ENCODE assay signal across 12 cellular contexts in the genomic region with DNA sequence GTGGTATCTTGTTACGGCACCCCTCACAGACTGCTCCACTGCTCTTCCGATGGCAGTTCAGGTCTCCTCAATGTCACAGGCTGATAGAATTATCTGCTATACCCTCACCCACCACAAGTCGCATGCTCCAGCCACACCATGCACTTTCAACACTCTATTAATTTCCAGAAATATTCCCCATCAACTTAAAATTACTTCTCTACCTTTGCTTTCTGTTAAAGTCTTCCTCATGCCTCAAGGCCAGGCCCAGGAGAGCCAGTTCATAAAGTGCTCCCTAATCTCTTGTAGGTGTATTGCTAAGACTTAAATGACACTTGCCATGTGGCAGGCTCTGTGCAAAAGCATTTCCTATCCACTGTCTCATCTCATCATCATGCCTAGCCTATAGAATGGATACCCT.
DNase-seq lines count a peak whose midpoint lies in the region; ATAC-seq and TF ChIP-seq lines count a peak whose summit lies in the region.
"Had no signal": no experiment of that assay in that cellular context is flagged by ENCODE, and none has a peak within 500 bp of the region (broad histone marks: within the 10 kb centered on the region; RNA-seq: fewer than 3 reads in every experiment).

No MANE protein-coding gene starts in this region.

- intact Hi-C loops in Panc1 (cut with micrococcal nuclease; ENCODE audit: unreplicated experiment), result no loop called here

- ATAC-seq in GM18502 (IDR thresholded peaks at IDR 0.05; ENCODE audit: poor library complexity, unreplicated experiment) (peak; percentile 78), HG02798 (IDR thresholded peaks at IDR 0.05; ENCODE audit: poor library complexity, unreplicated experiment) (peak; percentile 55), Panc1 (peak; percentile 73)
- ATAC-seq: lower lobe of right lung had no signal

- no peak overlapping the region for H3K56ac ChIP-seq in mesendoderm (ENCODE audit: low read length)

- H3K27me3 ChIP-seq in Panc1 (ENCODE audit: control insufficient read depth, insufficient read depth, low read length) (no peaks in the 10 kb centered on the region), mesendoderm (ENCODE audit: insufficient read depth, low read length, poor library complexity) (no peaks in the 10 kb centered on the region)

- peak; percentile 34 for TF ChIP-seq CTCF in Panc1 (IDR thresholded peaks at IDR 0.05)

- no peaks in the 10 kb centered on the region for H3K9me3 ChIP-seq in Panc1 (ENCODE audit: control insufficient read depth, insufficient read depth, low read depth, low read length)
- H3K9me3 ChIP-seq: lower lobe of right lung, thoracic aorta had no signal

- no TSS peak for BruUV-seq in Panc1 (replicated peaks; lab: Mats Ljungman, UMichigan)

- no peak overlapping the region for H2BK15ac ChIP-seq in mesendoderm (replicated peaks; ENCODE audit: low read depth)

- H2AK5ac ChIP-seq in mesendoderm (ENCODE audit: low read length), result no peak overlapping the region

- no peak overlapping the region for H4K8ac ChIP-seq in mesendoderm (ENCODE audit: low read depth, low read length)

- no peak overlapping the region for H4K5ac ChIP-seq in mesendoderm (ENCODE audit: low read length)

- H3K18ac ChIP-seq in mesendoderm (ENCODE audit: low read length), result no peak overlapping the region

- H3K4me2 ChIP-seq in mesendoderm (ENCODE audit: low read length), result no peak overlapping the region

- no peak for DNase-seq in Panc1 (ENCODE audit: low read depth, low spot score)
- peak; percentile 27 for DNase-seq in mesendoderm
- no peak for DNase-seq in LoVo (ENCODE audit: low spot score)
- no peak for DNase-seq in NCI-H146 (lab: John Stamatoyannopoulos, UW)
- DNase-seq in central memory CD4-positive, alpha-beta T cell, result no peak
- DNase-seq: activated gamma-delta T cell, lower lobe of right lung, NCI-H2029, posterior cingulate gyrus had no signal

- H3K4me3 ChIP-seq in Panc1 (ENCODE audit: low read depth in 2 of 2, low read length in 2 of 2) (no peak overlapping the region), mesendoderm (ENCODE audit: low read length) (no peak overlapping the region)
- H3K4me3 ChIP-seq: lower lobe of right lung, thoracic aorta had no signal

- CTCF ChIA-PET in Panc1 (lab: Charles Lee), result no interaction called here

- H3K4me1 ChIP-seq in Panc1 (ENCODE audit: control insufficient read depth, insufficient read depth, low read length) (0 out of 2 replicates have a peak, but pooled peaks cover 3% of the 10 kb centered on the region), mesendoderm (ENCODE audit: control insufficient read depth, low read depth, low read length) (no peaks in the 10 kb centered on the region)

- in situ Hi-C loops in Panc1 (cut with HindIII; ENCODE audit: low pct_unique_long_range_greater_than_20kb, low sequenced_read_pairs), result no loop called here

- no peak overlapping the region; the same call in 1 of the 2 replicates for H3K27ac ChIP-seq in Panc1 (ENCODE audit: low read length)
- H3K27ac ChIP-seq in mesendoderm (ENCODE audit: low read depth, low read length), result no peak overlapping the region
- H3K27ac ChIP-seq: lower lobe of right lung, thoracic aorta had no signal

- H3K79me1 ChIP-seq in mesendoderm (ENCODE audit: low read length), result no peaks in the 10 kb centered on the region

- WGBS in mesendoderm (ENCODE audit: extremely low coverage, insufficient coverage, low lambda C conversion rate), result no CpG with 5 or more reads among the region's 3 CpGs

- no peak overlapping the region for H3K23ac ChIP-seq in mesendoderm (ENCODE audit: low read length)

- H2BK120ac ChIP-seq in mesendoderm (ENCODE audit: low read depth, low read length), result no peak overlapping the region

- no peak overlapping the region for H3K4ac ChIP-seq in mesendoderm (ENCODE audit: low read depth, low read length)

- POLR2A ChIA-PET in Panc1 (lab: Charles Lee), result no interaction called here

- H3K79me2 ChIP-seq in mesendoderm (ENCODE audit: control insufficient read depth, insufficient read depth, low read length), result no peaks in the 10 kb centered on the region

- H2BK5ac ChIP-seq in mesendoderm (ENCODE audit: low read length), result no peak overlapping the region

- H3K9ac ChIP-seq in mesendoderm (ENCODE audit: low read length), result no peak overlapping the region

- no peaks in the 10 kb centered on the region for H3K36me3 ChIP-seq in Panc1 (ENCODE audit: control insufficient read depth, insufficient read depth, low read length)
- no peaks in the 10 kb centered on the region for H3K36me3 ChIP-seq in mesendoderm (ENCODE audit: control insufficient read depth, insufficient read depth, low read length)
- H3K36me3 ChIP-seq: lower lobe of right lung, thoracic aorta had no signal
